In genomic region chr9:899440-900184, GRCh38 we compare ENCODE assay signal across 1 cellular context.
TF ChIP-seq lines count a peak whose summit lies in the region.

No MANE protein-coding gene starts in this region.

TF ChIP-seq in GM12878, 131 proteins besides CTCF, POLR2A, EP300 and RAD21 (continued from another document and continues in another):
- no peak for TF ChIP-seq E2F8 (IDR thresholded peaks at IDR 0.05; ENCODE audit: low read depth, partially characterized antibody)
- TF ChIP-seq BCLAF1 (IDR thresholded peaks at IDR 0.05): no peak
- TF ChIP-seq PRDM15 (CRISPR knock-in tag; IDR thresholded peaks at IDR 0.05): no peak
- peak; percentile 79 for TF ChIP-seq RELB (IDR thresholded peaks at IDR 0.05; ENCODE audit: low read depth)
- no peak for TF ChIP-seq MTA3 (IDR thresholded peaks at IDR 0.05; ENCODE audit: borderline replicate concordance, low read length)
- TF ChIP-seq ETV6 (conservative IDR thresholded peaks at IDR 0.05 in 1 of 2, IDR thresholded peaks at IDR 0.05 in 1 of 2; ENCODE audit: borderline replicate concordance in 1 of 2, low read depth in 1 of 2): no peak
- TF ChIP-seq SREBF2 (IDR thresholded peaks at IDR 0.05; ENCODE audit: low read length): no peak
- TF ChIP-seq SMARCA5 (IDR thresholded peaks at IDR 0.05): no peak
- TF ChIP-seq CHD1 (IDR thresholded peaks at IDR 0.05; ENCODE audit: low read depth, low read length): no peak
- peak; percentile 21; the same call in 1 of the 2 replicates for TF ChIP-seq BCL11A (IDR thresholded peaks at IDR 0.05; ENCODE audit: low read depth, low read length)
- TF ChIP-seq BMI1 (IDR thresholded peaks at IDR 0.05; ENCODE audit: borderline replicate concordance): peak; percentile 41; the same call in 1 of the 2 replicates
- no peak for TF ChIP-seq RBBP5 (conservative IDR thresholded peaks at IDR 0.05)
- no peak for TF ChIP-seq HDGF (IDR thresholded peaks at IDR 0.05)
- no peak for TF ChIP-seq CBX5 (IDR thresholded peaks at IDR 0.05; ENCODE audit: low read depth)
- TF ChIP-seq SIX5 (IDR thresholded peaks at IDR 0.05; ENCODE audit: low read depth, low read length, severe bottlenecking): no peak
- no peak for TF ChIP-seq LARP7 (IDR thresholded peaks at IDR 0.05)
- peak; percentile 49 for TF ChIP-seq RUNX3 (IDR thresholded peaks at IDR 0.05; ENCODE audit: low read length)
- TF ChIP-seq USF1 (IDR thresholded peaks at IDR 0.05; ENCODE audit: borderline replicate concordance, extremely low read length, insufficient read depth, low read depth, low read length): no peak
- no peak for TF ChIP-seq EGR1 (IDR thresholded peaks at IDR 0.05; ENCODE audit: borderline replicate concordance in 1 of 2, low read depth in 2 of 2, low read length in 2 of 2)
- no peak for TF ChIP-seq PBX3 (IDR thresholded peaks at IDR 0.05; ENCODE audit: insufficient replicate concordance, low read depth, low read length)
- TF ChIP-seq ZNF274 (IDR thresholded peaks at IDR 0.05; ENCODE audit: insufficient read depth, insufficient read length): no peak
- no peak for TF ChIP-seq CBX3 (IDR thresholded peaks at IDR 0.05; ENCODE audit: borderline replicate concordance, low read depth)
- TF ChIP-seq ZSCAN29 (IDR thresholded peaks at IDR 0.05): no peak
- TF ChIP-seq PKNOX1 (IDR thresholded peaks at IDR 0.05): no peak
- TF ChIP-seq POU2F2 (IDR thresholded peaks at IDR 0.05; ENCODE audit: borderline replicate concordance, low read depth, low read length): no peak
- no peak for TF ChIP-seq STAT3 (IDR thresholded peaks at IDR 0.05; ENCODE audit: low read depth, low read length)
- no peak for TF ChIP-seq HSF1 (IDR thresholded peaks at IDR 0.05; ENCODE audit: low read depth, low read length)
- no peak for TF ChIP-seq MYC (IDR thresholded peaks at IDR 0.05; ENCODE audit: insufficient read depth, insufficient read length, insufficient replicate concordance, low read length, severe bottlenecking)
- no peak for TF ChIP-seq ZNF217 (IDR thresholded peaks at IDR 0.05)
- no peak for TF ChIP-seq NR2C1 (IDR thresholded peaks at IDR 0.05)
- no peak for TF ChIP-seq CBFB (IDR thresholded peaks at IDR 0.05; ENCODE audit: low read depth)
- TF ChIP-seq PAX8 (IDR thresholded peaks at IDR 0.05): no peak
- TF ChIP-seq ESRRA (IDR thresholded peaks at IDR 0.05; ENCODE audit: low read length): no peak
- TF ChIP-seq SPI1 (IDR thresholded peaks at IDR 0.05; ENCODE audit: borderline replicate concordance, insufficient read depth, low read depth, low read length): peak; percentile 95
- no peak for TF ChIP-seq E2F4 (IDR thresholded peaks at IDR 0.05; ENCODE audit: low read depth, low read length)
- no peak for TF ChIP-seq CEBPZ (IDR thresholded peaks at IDR 0.05; ENCODE audit: low read depth, low read length)
- TF ChIP-seq NFXL1 (IDR thresholded peaks at IDR 0.05; ENCODE audit: borderline replicate concordance): no peak
- TF ChIP-seq IRF4 (IDR thresholded peaks at IDR 0.05; ENCODE audit: low read depth, low read length): no peak
- TF ChIP-seq USF2 (IDR thresholded peaks at IDR 0.05; ENCODE audit: borderline replicate concordance, low read depth, low read length): no peak
